ENCODE assay signal across 8 cellular contexts in genomic region chr17:50056217-50056960, GRCh38. TPM values are rescaled to one million over a fixed set of nuclear protein-coding genes. Genes with fewer than 3 reads are reported as not detected.
DNase-seq lines count a peak whose midpoint lies in the region; ATAC-seq, FAIRE-seq and TF ChIP-seq lines count a peak whose summit lies in the region.

No MANE protein-coding gene starts in this region.

- no peaks in the 10 kb centered on the region for H3K9me3 Mint-ChIP-seq in activated T-cell treated with anti-CD3 and anti-CD28 coated beads, Interleukin-2, amount 50 U/mL, for 24 hours
- no peaks in the 10 kb centered on the region for H3K9me3 Mint-ChIP-seq in neural crest cell

- H3K27ac ChIP-seq in temporal lobe (ENCODE audit: low read depth, low read length): peak overlapping the region; percentile 44

- FAIRE-seq in G401.6 (lab: Jason Lieb, UNC): peak; percentile 28

- TF ChIP-seq CTCF in neural crest cell (conservative IDR thresholded peaks at IDR 0.05): peak; percentile 57

- peak overlapping the region; percentile 85 for H3K4me3 Mint-ChIP-seq in activated T-cell treated with anti-CD3 and anti-CD28 coated beads, Interleukin-2, amount 50 U/mL, for 24 hours
- H3K4me3 Mint-ChIP-seq in neural crest cell: peak overlapping the region; percentile 90

- H3K27me3 Mint-ChIP-seq in activated T-cell treated with anti-CD3 and anti-CD28 coated beads, Interleukin-2, amount 50 U/mL, for 24 hours: peaks cover 7% of the 10 kb centered on the region
- peaks cover 57% of the 10 kb centered on the region for H3K27me3 Mint-ChIP-seq in neural crest cell (ENCODE audit: low read depth)

- ATAC-seq in HG03175 (IDR thresholded peaks at IDR 0.05; ENCODE audit: unreplicated experiment) (peak; percentile 60), GM21526 (IDR thresholded peaks at IDR 0.05; ENCODE audit: low FRiP score, unreplicated experiment) (no peak)

- H3K4me1 Mint-ChIP-seq in activated T-cell treated with anti-CD3 and anti-CD28 coated beads, Interleukin-2, amount 50 U/mL, for 24 hours (ENCODE audit: low read depth): peaks cover 36% of the 10 kb centered on the region
- peaks cover 50% of the 10 kb centered on the region for H3K4me1 Mint-ChIP-seq in neural crest cell

- H3K27ac Mint-ChIP-seq in activated T-cell treated with anti-CD3 and anti-CD28 coated beads, Interleukin-2, amount 50 U/mL, for 24 hours: peak overlapping the region; percentile 67
- no peak overlapping the region for H3K27ac Mint-ChIP-seq in neural crest cell (ENCODE audit: unreplicated experiment)

- H3K36me3 Mint-ChIP-seq in activated T-cell treated with anti-CD3 and anti-CD28 coated beads, Interleukin-2, amount 50 U/mL, for 24 hours (ENCODE audit: low read depth): peaks cover 3% of the 10 kb centered on the region
- no peaks in the 10 kb centered on the region for H3K36me3 Mint-ChIP-seq in neural crest cell (ENCODE audit: low read depth)

- DNase-seq in NCI-H82 treated with DMSO at 0.1 percent for 48 hours (lab: John Stamatoyannopoulos, UW; ENCODE audit: unreplicated experiment) (peak; percentile 9), fibroblast of gingiva (ENCODE audit: low read depth) (peak; percentile 47), neural crest cell (ENCODE audit: low read depth, low spot score) (peak; percentile 61)
- peak; percentile 79 for DNase-seq in activated T-cell treated with anti-CD3 and anti-CD28 coated beads, Interleukin-2, amount 50 U/mL, for 24 hours

RNA-seq across cellular contexts. Expression of gene ITGA3, which starts 0.5 kb away (rescaled TPM):
- total RNA-seq in neural crest cell (4.5 and 4.8 TPM in 2 replicates), temporal lobe (17.2 TPM)

RNA-seq across cellular contexts. Expression of gene PDK2, which starts 38.8 kb away (rescaled TPM):
- total RNA-seq in neural crest cell (21.6 and 24.6 TPM in 2 replicates), temporal lobe (11.1 TPM)

Comparison
In these comparisons a context has a peak if more than half of its experiments do, and no peak if none do; other contexts are left out.
1. DNase-seq: peak in every context shown above with its lines; median percentile 79 in activated T-cell treated with anti-CD3 and anti-CD28 coated beads, Interleukin-2, amount 50 U/mL, for 24 hours; 61 in neural crest cell; 47 in fibroblast of gingiva; 9 in NCI-H82 treated with DMSO at 0.1 percent for 48 hours.